ENCODE assay signal across 8 cellular contexts in genomic region chr19:58183822-58184215, GRCh38. TPM values are rescaled to one million over a fixed set of nuclear protein-coding genes. Genes with fewer than 3 reads are reported as not detected.
A peak's percentile ranks its signal among the peaks of the same experiment; 100 is the strongest.
DNase-seq lines count a peak whose midpoint lies in the region; ATAC-seq and TF ChIP-seq lines count a peak whose summit lies in the region.

No MANE protein-coding gene starts in this region.

- TF ChIP-seq EP300 in suprapubic skin (IDR thresholded peaks at IDR 0.05) = no peak

- no peak for ATAC-seq in activated CD4-positive, alpha-beta T cell treated with anti-CD3 and anti-CD28 coated beads for 36 hours
- ATAC-seq in activated CD8-positive, alpha-beta T cell treated with anti-CD3 and anti-CD28 coated beads for 36 hours = no peak
- no peak for ATAC-seq in GM19467 (IDR thresholded peaks at IDR 0.05; ENCODE audit: unreplicated experiment)
- no peak for ATAC-seq in GM18511 (IDR thresholded peaks at IDR 0.05; ENCODE audit: unreplicated experiment)

- no peaks in the 10 kb centered on the region for H3K27me3 Mint-ChIP-seq in activated CD4-positive, alpha-beta T cell treated with anti-CD3 and anti-CD28 coated beads for 36 hours
- H3K27me3 Mint-ChIP-seq in activated CD8-positive, alpha-beta T cell treated with anti-CD3 and anti-CD28 coated beads for 36 hours = no peaks in the 10 kb centered on the region

- intact Hi-C loops in activated CD4-positive, alpha-beta T cell treated with anti-CD3 and anti-CD28 coated beads for 36 hours (cut with DNase I, micrococcal nuclease) = loop anchor here (1.0 to 10.0 kb wide), 23 partner anchors 29 to 1646 kb away; partner anchors contain the start of genes ERVK3-1 (in 1 of the 2), RPS5 (in 1 of the 2), TRIM28 (in 1 of the 2) and UBE2M (in 1 of the 2)
- intact Hi-C loops in activated CD8-positive, alpha-beta T cell treated with anti-CD3 and anti-CD28 coated beads for 36 hours (cut with micrococcal nuclease) = no loop called here

- 12% methylated on average over 9 of the region's 13 CpGs for WGBS in suprapubic skin

- H3K4me3 ChIP-seq in iPS-18a (ENCODE audit: low read length) = peak overlapping the region; percentile 88
- H3K4me3 ChIP-seq in suprapubic skin = peak overlapping the region; percentile 89

- POLR2A ChIA-PET in activated CD4-positive, alpha-beta T cell treated with anti-CD3 and anti-CD28 coated beads for 36 hours (lab: Charles Lee) = interaction anchor here (0.6 to 1.2 kb wide), 2 partner anchors 311 to 375 kb away, joined by 3 read pairs; no protein-coding TSS in a partner anchor
- POLR2A ChIA-PET in activated CD8-positive, alpha-beta T cell treated with anti-CD3 and anti-CD28 coated beads for 36 hours (lab: Charles Lee) = interaction anchor here (0.6 to 2.4 kb wide), 13 partner anchors 8 to 198 kb away, joined by 3 to 6 read pairs (median 4); partner anchors contain the start of genes ZNF544, ZNF606 and ZNF837

- CTCF ChIA-PET in activated CD4-positive, alpha-beta T cell treated with anti-CD3 and anti-CD28 coated beads for 36 hours (lab: Charles Lee) = interaction anchor here (0.7 to 1.6 kb wide), 3 partner anchors 12 to 256 kb away, joined by 3 to 5 read pairs (median 4); partner anchors contain the start of gene ZNF132
- CTCF ChIA-PET in activated CD8-positive, alpha-beta T cell treated with anti-CD3 and anti-CD28 coated beads for 36 hours (lab: Charles Lee) = interaction anchor here (1.0 kb wide), 1 partner anchor 28 kb away, joined by 3 read pairs; no protein-coding TSS in a partner anchor

- H3K9me3 ChIP-seq in iPS-18a (ENCODE audit: control insufficient read depth, low read depth, low read length) (peaks cover 28% of the 10 kb centered on the region), suprapubic skin (peaks cover 60% of the 10 kb centered on the region)

- peak overlapping the region; percentile 99 for H3K27ac Mint-ChIP-seq in activated CD4-positive, alpha-beta T cell treated with anti-CD3 and anti-CD28 coated beads for 36 hours
- H3K27ac Mint-ChIP-seq in activated CD8-positive, alpha-beta T cell treated with anti-CD3 and anti-CD28 coated beads for 36 hours = peak overlapping the region; percentile 99

- peak overlapping the region; percentile 88 for H3K4me3 Mint-ChIP-seq in activated CD4-positive, alpha-beta T cell treated with anti-CD3 and anti-CD28 coated beads for 36 hours
- H3K4me3 Mint-ChIP-seq in activated CD8-positive, alpha-beta T cell treated with anti-CD3 and anti-CD28 coated beads for 36 hours = peak overlapping the region; percentile 91

- no peak for TF ChIP-seq POLR2A in suprapubic skin (IDR thresholded peaks at IDR 0.05)

- no peaks in the 10 kb centered on the region for H3K4me1 ChIP-seq in iPS-18a (ENCODE audit: control insufficient read depth, low read depth, low read length)
- peaks cover 17% of the 10 kb centered on the region for H3K4me1 ChIP-seq in suprapubic skin

- no peaks in the 10 kb centered on the region for H3K27me3 ChIP-seq in iPS-18a (ENCODE audit: control insufficient read depth, insufficient read depth, low read length)
- no peaks in the 10 kb centered on the region for H3K27me3 ChIP-seq in suprapubic skin

- no peak for DNase-seq in activated CD4-positive, alpha-beta T cell treated with anti-CD3 and anti-CD28 coated beads for 36 hours
- DNase-seq in activated CD4-positive, alpha-beta T cell treated with anti-CD3 and anti-CD28 coated beads for 48 hours = no peak
- DNase-seq in activated CD8-positive, alpha-beta T cell treated with anti-CD3 and anti-CD28 coated beads for 36 hours = no peak
- DNase-seq in suprapubic skin (ENCODE audit: low spot score in 2 of 2) = no peak
- no peak for DNase-seq in SHP77 (lab: John Stamatoyannopoulos, UW)

- peaks cover 38% of the 10 kb centered on the region for H3K9me3 Mint-ChIP-seq in activated CD4-positive, alpha-beta T cell treated with anti-CD3 and anti-CD28 coated beads for 36 hours (ENCODE audit: low read depth)
- H3K9me3 Mint-ChIP-seq in activated CD8-positive, alpha-beta T cell treated with anti-CD3 and anti-CD28 coated beads for 36 hours = peaks cover 31% of the 10 kb centered on the region

- H3K36me3 ChIP-seq in iPS-18a (ENCODE audit: control insufficient read depth, low read depth, low read length) (peaks cover 30% of the 10 kb centered on the region), suprapubic skin (peaks cover 45% of the 10 kb centered on the region)

- H3K4me1 Mint-ChIP-seq in activated CD4-positive, alpha-beta T cell treated with anti-CD3 and anti-CD28 coated beads for 36 hours = peaks cover 16% of the 10 kb centered on the region
- peaks cover 19% of the 10 kb centered on the region for H3K4me1 Mint-ChIP-seq in activated CD8-positive, alpha-beta T cell treated with anti-CD3 and anti-CD28 coated beads for 36 hours (ENCODE audit: low read depth)

- H3K27ac ChIP-seq in iPS-18a (ENCODE audit: low read length) (no peak overlapping the region), suprapubic skin (peak overlapping the region; percentile 99)

- TF ChIP-seq CTCF in activated CD8-positive, alpha-beta T cell treated with anti-CD3 and anti-CD28 coated beads for 36 hours (IDR thresholded peaks at IDR 0.05) = no peak
- no peak for TF ChIP-seq CTCF in suprapubic skin (IDR thresholded peaks at IDR 0.05)

- peaks cover 76% of the 10 kb centered on the region for H3K36me3 Mint-ChIP-seq in activated CD4-positive, alpha-beta T cell treated with anti-CD3 and anti-CD28 coated beads for 36 hours (ENCODE audit: low read depth)
- peaks cover 61% of the 10 kb centered on the region for H3K36me3 Mint-ChIP-seq in activated CD8-positive, alpha-beta T cell treated with anti-CD3 and anti-CD28 coated beads for 36 hours (ENCODE audit: low read depth)

- H3K9ac ChIP-seq in iPS-18a (ENCODE audit: low read length) = peak overlapping the region; percentile 72

RNA-seq across cellular contexts. Expression of gene ZNF274, which starts 1.0 kb away (rescaled TPM):
- 10 to 100 TPM; 20.2 to 20.5 TPM for total RNA-seq in activated CD4-positive, alpha-beta T cell treated with anti-CD3 and anti-CD28 coated beads for 36 hours
- total RNA-seq in activated CD8-positive, alpha-beta T cell treated with anti-CD3 and anti-CD28 coated beads for 36 hours = 10 to 100 TPM; 24.0 to 25.9 TPM
- total RNA-seq in suprapubic skin = 10 to 100 TPM; 26.8 to 70.2 (median 36.5) TPM

RNA-seq across cellular contexts. Expression of gene ZNF329, which starts 33.2 kb away (rescaled TPM):
- 1 to 10 TPM; 4.9 to 5.0 TPM for total RNA-seq in activated CD4-positive, alpha-beta T cell treated with anti-CD3 and anti-CD28 coated beads for 36 hours
- 1 to 10 TPM; 6.0 to 6.2 TPM for total RNA-seq in activated CD8-positive, alpha-beta T cell treated with anti-CD3 and anti-CD28 coated beads for 36 hours
- total RNA-seq in suprapubic skin = 10 to 100 TPM in 1 of 4 donors, 1 to 10 TPM in 3; 6.5 to 11.6 (median 9.9) TPM

RNA-seq across cellular contexts. Expression of gene ZNF544, which starts 44.9 kb away (rescaled TPM):
- total RNA-seq in activated CD4-positive, alpha-beta T cell treated with anti-CD3 and anti-CD28 coated beads for 36 hours = 10 to 100 TPM; 32.2 to 38.5 TPM
- total RNA-seq in activated CD8-positive, alpha-beta T cell treated with anti-CD3 and anti-CD28 coated beads for 36 hours = 10 to 100 TPM; 49.8 to 52.3 TPM
- total RNA-seq in suprapubic skin = 10 to 100 TPM; 44.4 to 55.4 (median 48.9) TPM
